ENCODE assay signal across 1 cellular context in the genomic region with DNA sequence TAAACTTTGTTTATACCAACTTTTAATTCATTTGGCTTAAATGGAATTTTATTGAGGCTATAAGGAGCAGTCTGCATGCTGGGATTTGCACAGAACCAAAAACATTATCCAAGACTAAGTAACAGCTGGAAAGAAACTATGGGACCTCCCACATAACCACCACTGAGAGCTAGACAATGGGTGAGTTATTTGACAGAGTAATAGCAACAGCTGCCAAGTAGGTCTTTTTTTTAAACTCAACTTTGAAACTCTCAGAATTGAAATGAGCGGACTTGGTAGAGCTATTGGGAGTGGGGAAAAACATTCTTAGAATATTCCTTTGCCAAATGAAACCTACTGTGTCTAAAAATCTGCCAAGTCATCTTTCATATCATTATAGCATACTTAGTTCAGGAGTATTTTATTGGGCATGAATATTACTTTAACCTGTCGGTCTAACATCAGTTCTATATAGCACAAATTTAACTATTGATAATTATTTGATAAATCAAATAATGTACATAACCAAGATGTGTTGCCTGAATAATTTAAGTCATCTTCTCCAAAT.
TF ChIP-seq lines count a peak whose summit lies in the region.

No MANE protein-coding gene starts in this region.

TF ChIP-seq in GM23338, 12 proteins besides CTCF, POLR2A, EP300 and RAD21 (continued from another document):
- TF ChIP-seq, protein P1, sequence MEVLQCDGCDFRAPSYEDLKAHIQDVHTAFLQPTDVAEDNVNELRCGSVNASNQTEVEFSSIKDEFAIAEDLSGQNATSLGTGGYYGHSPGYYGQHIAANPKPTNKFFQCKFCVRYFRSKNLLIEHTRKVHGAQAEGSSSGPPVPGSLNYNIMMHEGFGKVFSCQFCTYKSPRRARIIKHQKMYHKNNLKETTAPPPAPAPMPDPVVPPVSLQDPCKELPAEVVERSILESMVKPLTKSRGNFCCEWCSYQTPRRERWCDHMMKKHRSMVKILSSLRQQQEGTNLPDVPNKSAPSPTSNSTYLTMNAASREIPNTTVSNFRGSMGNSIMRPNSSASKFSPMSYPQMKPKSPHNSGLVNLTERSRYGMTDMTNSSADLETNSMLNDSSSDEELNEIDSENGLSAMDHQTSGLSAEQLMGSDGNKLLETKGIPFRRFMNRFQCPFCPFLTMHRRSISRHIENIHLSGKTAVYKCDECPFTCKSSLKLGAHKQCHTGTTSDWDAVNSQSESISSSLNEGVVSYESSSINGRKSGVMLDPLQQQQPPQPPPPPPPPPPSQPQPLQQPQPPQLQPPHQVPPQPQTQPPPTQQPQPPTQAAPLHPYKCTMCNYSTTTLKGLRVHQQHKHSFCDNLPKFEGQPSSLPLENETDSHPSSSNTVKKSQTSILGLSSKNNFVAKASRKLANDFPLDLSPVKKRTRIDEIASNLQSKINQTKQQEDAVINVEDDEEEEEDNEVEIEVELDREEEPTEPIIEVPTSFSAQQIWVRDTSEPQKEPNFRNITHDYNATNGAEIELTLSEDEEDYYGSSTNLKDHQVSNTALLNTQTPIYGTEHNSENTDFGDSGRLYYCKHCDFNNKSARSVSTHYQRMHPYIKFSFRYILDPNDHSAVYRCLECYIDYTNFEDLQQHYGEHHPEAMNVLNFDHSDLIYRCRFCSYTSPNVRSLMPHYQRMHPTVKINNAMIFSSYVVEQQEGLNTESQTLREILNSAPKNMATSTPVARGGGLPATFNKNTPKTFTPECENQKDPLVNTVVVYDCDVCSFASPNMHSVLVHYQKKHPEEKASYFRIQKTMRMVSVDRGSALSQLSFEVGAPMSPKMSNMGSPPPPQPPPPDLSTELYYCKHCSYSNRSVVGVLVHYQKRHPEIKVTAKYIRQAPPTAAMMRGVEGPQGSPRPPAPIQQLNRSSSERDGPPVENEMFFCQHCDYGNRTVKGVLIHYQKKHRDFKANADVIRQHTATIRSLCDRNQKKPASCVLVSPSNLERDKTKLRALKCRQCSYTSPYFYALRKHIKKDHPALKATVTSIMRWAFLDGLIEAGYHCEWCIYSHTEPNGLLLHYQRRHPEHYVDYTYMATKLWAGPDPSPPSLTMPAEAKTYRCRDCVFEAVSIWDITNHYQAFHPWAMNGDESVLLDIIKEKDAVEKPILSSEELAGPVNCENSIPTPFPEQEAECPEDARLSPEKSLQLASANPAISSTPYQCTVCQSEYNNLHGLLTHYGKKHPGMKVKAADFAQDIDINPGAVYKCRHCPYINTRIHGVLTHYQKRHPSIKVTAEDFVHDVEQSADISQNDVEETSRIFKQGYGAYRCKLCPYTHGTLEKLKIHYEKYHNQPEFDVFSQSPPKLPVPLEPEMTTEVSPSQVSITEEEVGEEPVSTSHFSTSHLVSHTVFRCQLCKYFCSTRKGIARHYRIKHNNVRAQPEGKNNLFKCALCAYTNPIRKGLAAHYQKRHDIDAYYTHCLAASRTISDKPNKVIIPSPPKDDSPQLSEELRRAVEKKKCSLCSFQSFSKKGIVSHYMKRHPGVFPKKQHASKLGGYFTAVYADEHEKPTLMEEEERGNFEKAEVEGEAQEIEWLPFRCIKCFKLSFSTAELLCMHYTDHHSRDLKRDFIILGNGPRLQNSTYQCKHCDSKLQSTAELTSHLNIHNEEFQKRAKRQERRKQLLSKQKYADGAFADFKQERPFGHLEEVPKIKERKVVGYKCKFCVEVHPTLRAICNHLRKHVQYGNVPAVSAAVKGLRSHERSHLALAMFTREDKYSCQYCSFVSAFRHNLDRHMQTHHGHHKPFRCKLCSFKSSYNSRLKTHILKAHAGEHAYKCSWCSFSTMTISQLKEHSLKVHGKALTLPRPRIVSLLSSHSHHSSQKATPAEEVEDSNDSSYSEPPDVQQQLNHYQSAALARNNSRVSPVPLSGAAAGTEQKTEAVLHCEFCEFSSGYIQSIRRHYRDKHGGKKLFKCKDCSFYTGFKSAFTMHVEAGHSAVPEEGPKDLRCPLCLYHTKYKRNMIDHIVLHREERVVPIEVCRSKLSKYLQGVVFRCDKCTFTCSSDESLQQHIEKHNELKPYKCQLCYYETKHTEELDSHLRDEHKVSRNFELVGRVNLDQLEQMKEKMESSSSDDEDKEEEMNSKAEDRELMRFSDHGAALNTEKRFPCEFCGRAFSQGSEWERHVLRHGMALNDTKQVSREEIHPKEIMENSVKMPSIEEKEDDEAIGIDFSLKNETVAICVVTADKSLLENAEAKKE (CRISPR knock-in tag; IDR thresholded peaks at IDR 0.05) = no peak
